In the genomic region with DNA sequence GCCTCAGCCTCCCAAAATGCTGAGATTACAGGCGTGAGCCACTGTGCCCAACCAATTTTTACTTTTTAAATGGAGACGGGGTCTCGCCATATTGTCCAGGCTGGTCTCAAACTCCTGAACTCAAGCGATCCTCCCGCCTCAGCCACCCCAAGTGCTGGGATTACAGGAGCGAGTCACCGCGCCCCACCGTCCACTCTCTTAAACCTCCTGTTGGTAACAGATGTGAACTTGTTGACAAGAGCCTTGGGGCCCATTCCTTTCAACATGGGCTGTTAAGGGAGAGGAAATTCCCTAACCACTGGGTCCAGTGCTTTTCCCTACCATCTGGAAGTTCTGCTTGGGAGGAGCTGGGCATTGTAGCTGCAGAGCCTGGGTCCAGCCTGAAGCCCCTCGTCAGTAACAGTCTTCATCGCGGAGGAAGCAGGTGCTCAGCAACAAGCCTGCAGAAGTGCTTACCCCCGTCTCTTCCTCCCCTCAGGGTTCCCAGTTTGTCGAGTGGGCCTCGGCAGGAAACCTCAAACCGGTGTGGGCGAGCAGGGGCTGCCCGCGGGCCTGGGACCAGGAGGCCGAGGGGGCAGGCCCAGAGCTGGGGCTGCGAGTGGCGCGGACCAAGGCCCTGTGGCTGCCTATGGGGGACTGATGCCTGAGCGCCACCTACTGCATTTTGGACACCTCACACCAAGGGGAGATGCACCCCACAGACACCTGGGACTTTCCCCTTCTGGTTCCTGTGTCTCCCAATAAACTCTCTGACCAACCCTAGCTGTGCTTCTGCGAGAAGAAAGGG, we compare ENCODE assay signal across 1 cellular context.
A peak's percentile ranks its signal among the peaks of the same experiment; 100 is the strongest.
TF ChIP-seq lines count a peak whose summit lies in the region.

No MANE protein-coding gene starts in this region.

TF ChIP-seq in H1, 55 proteins besides CTCF, POLR2A, EP300 and RAD21:
- TF ChIP-seq KDM1A (IDR thresholded peaks at IDR 0.05; ENCODE audit: borderline replicate concordance, low read length) (peak; percentile 62; the same call in 1 of the 2 replicates), SUZ12 (IDR thresholded peaks at IDR 0.05; ENCODE audit: low read length) (no peak)
